In genomic region chr3:3799173-3800075, GRCh38 we compare ENCODE assay signal across 8 cellular contexts.
DNase-seq lines count a peak whose midpoint lies in the region; ATAC-seq lines count a peak whose summit lies in the region.

Gene LRRN1, plus strand, starts transcription at chr3:3799431. Its CDS starts 45,211 bp downstream, at chr3:3844642.

- H3K27me3 ChIP-seq in effector memory CD4-positive, alpha-beta T cell (replicated peaks; ENCODE audit: control insufficient read depth, insufficient read depth, low read length, poor library complexity, severe bottlenecking): no peaks in the 10 kb centered on the region

- DNase-seq in Kasumi-1 (lab: John Stamatoyannopoulos, UW): peak; percentile 18 to 30
- peak; percentile 4 for DNase-seq in activated CD4-positive, alpha-beta T cell treated with anti-CD3 and anti-CD28 coated beads, Interleukin-2, amount 50 U/mL, for 1 hour
- no peak for DNase-seq in effector memory CD4-positive, alpha-beta T cell
- DNase-seq in middle frontal gyrus (ENCODE audit: extremely low spot score, low spot score): peak; percentile 61
- peak; percentile 9 to 31 for DNase-seq in stimulated activated CD8-positive, alpha-beta memory T cell treated with anti-CD3 and anti-CD28 coated beads, Interleukin-4, amount 100 ng/mL, for 1 hour (ENCODE audit: low read depth in 2 of 2, low spot score in 1 of 2)

- ATAC-seq in GM18498 (IDR thresholded peaks at IDR 0.05; ENCODE audit: unreplicated experiment) (peak; percentile 53), GM18868 (IDR thresholded peaks at IDR 0.05; ENCODE audit: unreplicated experiment) (no peak), HG03442 (IDR thresholded peaks at IDR 0.05; ENCODE audit: unreplicated experiment) (no peak)

- H3K9me3 ChIP-seq in effector memory CD4-positive, alpha-beta T cell (ENCODE audit: control insufficient read depth, low read length): no peaks in the 10 kb centered on the region

- H3K27ac ChIP-seq in effector memory CD4-positive, alpha-beta T cell (ENCODE audit: insufficient read depth, low read length, poor library complexity, severe bottlenecking): no peak within 1 kb of the TSS

- peaks cover 6% of the 10 kb centered on the region for H3K4me1 ChIP-seq in effector memory CD4-positive, alpha-beta T cell (ENCODE audit: control insufficient read depth, insufficient read depth, low read length, poor library complexity, severe bottlenecking)

- peak within 1 kb of the TSS; percentile 41 for H3K4me3 ChIP-seq in effector memory CD4-positive, alpha-beta T cell (ENCODE audit: insufficient read depth, low read depth, low read length, poor library complexity, severe bottlenecking)

- H3K36me3 ChIP-seq in effector memory CD4-positive, alpha-beta T cell (ENCODE audit: control insufficient read depth, insufficient read depth, low read length): no peaks in the 10 kb centered on the region

Comparison
In these comparisons a context has a peak if more than half of its experiments do, and no peak if none do; other contexts are left out.
1. DNase-seq: peak in Kasumi-1 (2 of 2), activated CD4-positive, alpha-beta T cell treated with anti-CD3 and anti-CD28 coated beads, Interleukin-2, amount 50 U/mL, for 1 hour (single experiment), middle frontal gyrus (single experiment) and stimulated activated CD8-positive, alpha-beta memory T cell treated with anti-CD3 and anti-CD28 coated beads, Interleukin-4, amount 100 ng/mL, for 1 hour (2 of 2); none in effector memory CD4-positive, alpha-beta T cell (0 of 3).